16 cellular contexts compared by ENCODE assay signal in the genomic region with DNA sequence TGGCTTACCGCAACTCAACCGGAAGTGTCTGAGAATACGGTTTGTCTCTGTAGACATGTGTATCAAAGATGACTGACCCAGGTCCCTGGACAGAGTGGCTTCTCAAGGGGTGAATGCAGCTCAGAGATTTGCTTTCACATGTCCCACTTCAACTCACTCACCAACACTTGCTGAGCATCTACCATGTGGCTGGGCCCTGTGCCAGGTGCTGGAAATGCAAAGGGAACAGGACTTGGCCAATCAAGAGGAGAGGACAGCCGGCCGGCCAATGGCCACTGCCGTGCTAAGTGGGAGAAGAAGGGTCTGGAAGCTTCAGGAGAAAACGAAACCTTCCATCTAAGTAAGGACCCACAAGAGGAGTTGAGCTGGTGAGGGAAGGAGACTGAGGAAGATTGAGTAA.
"Had no signal": no experiment of that assay in that cellular context is flagged by ENCODE, and none has a peak within 500 bp of the region (broad histone marks: within the 10 kb centered on the region; RNA-seq: fewer than 3 reads in every experiment).

No MANE protein-coding gene starts in this region.

- H3K27ac ChIP-seq: body of pancreas, colonic mucosa, epithelial cell of prostate, foreskin keratinocyte, neutrophil, pancreas, stomach had no signal

- ATAC-seq: body of pancreas, foreskin keratinocyte, left cardiac atrium, natural killer cell, sciatic nerve had no signal

- H3K27me3 ChIP-seq: body of pancreas, colonic mucosa, neutrophil, pancreas had no signal

- H3K4me2 ChIP-seq: smooth muscle cell had no signal

- H3K4me3 ChIP-seq: body of pancreas, colonic mucosa, pancreas, smooth muscle cell, stomach had no signal

- H3K36me3 ChIP-seq: colonic mucosa, neutrophil, pancreas, stomach had no signal

- DNase-seq: activated CD4-positive, alpha-beta T cell treated with anti-CD3 and anti-CD28 coated beads for 4 hours; activated naive CD4-positive, alpha-beta T cell; activated naive CD8-positive, alpha-beta T cell treated with anti-CD3 and anti-CD28 coated beads, Interleukin-2, amount 10 ng/mL, durations not matched to agents 7 days and 5 days; foreskin keratinocyte; hippocampal formation; left cardiac atrium; natural killer cell; stimulated activated CD4-positive, alpha-beta T cell treated with anti-CD3 and anti-CD28 coated beads, Interleukin-4, amount 100 ng/mL, for 1 hour; stomach had no signal

- H3K9me3 ChIP-seq: body of pancreas, colonic mucosa, neutrophil, pancreas, stomach had no signal

- H3K4me1 ChIP-seq: body of pancreas, colonic mucosa, foreskin keratinocyte, pancreas, stomach had no signal
